ENCODE assay signal across 1 cellular context in the genomic region with DNA sequence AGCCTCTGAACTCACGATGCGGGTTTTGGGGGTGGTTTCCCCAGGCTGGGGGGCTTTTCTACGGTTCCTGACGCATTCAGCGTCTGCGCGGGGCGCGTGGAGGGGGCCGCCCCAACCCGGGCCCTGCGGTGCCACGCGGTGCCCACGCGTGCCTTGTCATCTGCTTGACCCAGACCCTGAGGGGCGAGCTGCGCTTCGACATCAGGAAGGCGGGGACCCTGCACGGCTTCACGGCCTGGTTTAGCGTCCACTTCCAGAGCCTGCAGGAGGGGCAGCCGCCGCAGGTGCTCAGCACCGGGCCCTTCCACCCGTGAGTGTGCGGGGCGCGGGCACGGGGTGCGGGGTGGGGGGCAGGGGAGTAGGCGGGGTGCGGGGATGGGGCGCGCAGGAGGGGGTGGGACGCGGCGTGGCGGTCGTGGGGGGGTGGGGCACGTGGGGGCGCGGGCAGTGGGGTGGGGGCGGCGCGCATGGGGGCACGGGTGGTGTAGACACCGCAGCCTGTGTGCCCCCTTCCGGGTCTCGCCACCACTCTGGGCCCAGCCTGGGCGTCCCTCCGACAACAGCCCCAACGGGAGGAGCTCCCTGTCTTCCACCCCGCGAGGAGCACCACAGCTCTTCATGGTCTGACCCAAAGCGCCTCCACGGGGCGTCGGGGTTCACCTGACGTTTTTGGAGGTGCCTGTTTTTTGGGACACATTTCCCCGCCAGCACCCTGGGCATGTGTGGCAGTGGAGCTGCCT.
TF ChIP-seq lines count a peak whose summit lies in the region.

No MANE protein-coding gene starts in this region.

TF ChIP-seq in endothelial cell of umbilical vein, 7 proteins besides CTCF, POLR2A, EP300 and RAD21:
- TF ChIP-seq FOS (IDR thresholded peaks at IDR 0.05; ENCODE audit: borderline replicate concordance, insufficient read depth, low read length) (no peak), EZH2 (IDR thresholded peaks at IDR 0.05; ENCODE audit: borderline replicate concordance, low read depth, low read length, severe bottlenecking) (no peak), POLR2AphosphoS5 (IDR thresholded peaks at IDR 0.05; ENCODE audit: insufficient read depth, low read depth, low read length) (no peak), GATA2 (IDR thresholded peaks at IDR 0.05; ENCODE audit: insufficient read depth, insufficient read length, low read depth, low read length) (no peak), JUN (IDR thresholded peaks at IDR 0.05; ENCODE audit: borderline replicate concordance, insufficient read depth, insufficient read length, low read depth) (no peak)
